In the genomic region with DNA sequence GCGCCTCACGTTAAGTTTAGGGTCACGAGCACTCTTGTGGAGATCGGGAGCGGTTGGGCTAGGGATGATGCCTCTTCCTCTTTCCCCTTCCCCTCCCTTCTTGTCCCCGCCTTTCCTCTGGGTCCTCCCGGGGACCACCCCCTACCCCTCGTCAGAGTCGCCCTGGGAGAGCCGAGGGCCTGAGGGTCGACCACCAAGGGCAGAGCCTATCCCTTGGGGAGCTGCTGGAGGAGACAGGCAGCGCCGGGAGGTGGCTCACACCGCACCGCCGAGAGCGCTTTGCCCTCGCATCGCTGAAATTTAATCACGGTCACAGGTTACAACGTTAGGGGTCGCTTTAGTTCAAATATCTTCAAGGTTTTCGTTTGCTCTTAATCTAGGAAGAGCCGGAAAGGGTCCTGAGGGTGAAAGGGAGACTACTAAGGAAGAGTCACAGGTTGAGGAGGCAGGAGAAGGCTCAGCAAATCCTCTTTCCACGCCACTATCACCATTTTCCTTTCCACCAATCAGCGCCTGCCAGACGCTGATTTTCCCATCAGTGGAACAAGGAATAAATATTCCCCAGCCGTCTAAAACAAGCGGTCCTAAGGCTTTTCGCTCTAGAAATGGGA, we compare ENCODE assay signal across 8 cellular contexts. TPM values are rescaled to one million over a fixed set of nuclear protein-coding genes. Genes with fewer than 3 reads are reported as not detected.
DNase-seq lines count a peak whose midpoint lies in the region; FAIRE-seq lines count a peak whose summit lies in the region.

No MANE protein-coding gene starts in this region.

- H3K9me3 Mint-ChIP-seq in activated naive CD8-positive, alpha-beta T cell treated with anti-CD3 and anti-CD28 coated beads for 36 hours: no peaks in the 10 kb centered on the region

- intact Hi-C loops in head of caudate nucleus (cut with DNase I): loop anchor here (10.0 kb wide), 1 partner anchor 73 kb away; no protein-coding TSS in a partner anchor

- peaks cover 88% of the 10 kb centered on the region for H3K27me3 Mint-ChIP-seq in activated naive CD8-positive, alpha-beta T cell treated with anti-CD3 and anti-CD28 coated beads for 36 hours

- FAIRE-seq in RCC 7860 (lab: Jason Lieb, UNC): no peak

- DNase-seq in ACHN (peak; percentile 40), NCI-H2196 (lab: John Stamatoyannopoulos, UW; ENCODE audit: unreplicated experiment) (peak; percentile 36), head of caudate nucleus (peak in 41 of 42 donors; percentile 30 to 81 (median 60)), nucleus accumbens (lab: John Stamatoyannopoulos, UW) (peak in 42 of 56 donors; percentile 18 to 88 (median 71)), RCC 7860 (ENCODE audit: low spot score) (no peak), T-helper 9 cell (no peak)
- DNase-seq in activated naive CD8-positive, alpha-beta T cell treated with anti-CD3 and anti-CD28 coated beads for 36 hours: peak; percentile 25

- no peaks in the 10 kb centered on the region for H3K36me3 Mint-ChIP-seq in activated naive CD8-positive, alpha-beta T cell treated with anti-CD3 and anti-CD28 coated beads for 36 hours

- in situ Hi-C loops in ACHN (cut with HindIII; ENCODE audit: low pct_ligation_motif_present, low pct_unique_long_range_greater_than_20kb, low sequenced_read_pairs): no loop called here

- peak overlapping the region; percentile 60 for H3K4me3 ChIP-seq in GM08714 (ENCODE audit: low read length)

- H3K4me1 Mint-ChIP-seq in activated naive CD8-positive, alpha-beta T cell treated with anti-CD3 and anti-CD28 coated beads for 36 hours: peaks cover 13% of the 10 kb centered on the region

- peak overlapping the region; percentile 69 for H3K4me3 Mint-ChIP-seq in activated naive CD8-positive, alpha-beta T cell treated with anti-CD3 and anti-CD28 coated beads for 36 hours

- no peak overlapping the region for H3K27ac Mint-ChIP-seq in activated naive CD8-positive, alpha-beta T cell treated with anti-CD3 and anti-CD28 coated beads for 36 hours

RNA-seq across cellular contexts. Expression of a gene that starts 0.5 kb away (rescaled TPM):
- under 1 TPM in 1 of 2 experiments, not detected in 1; 0.56 TPM for total RNA-seq in activated naive CD8-positive, alpha-beta T cell treated with anti-CD3 and anti-CD28 coated beads for 36 hours

RNA-seq across cellular contexts. Expression of a gene that starts 57.2 kb away (rescaled TPM):
- under 1 TPM in 1 of 2 experiments, not detected in 1; 0.10 TPM for total RNA-seq in activated naive CD8-positive, alpha-beta T cell treated with anti-CD3 and anti-CD28 coated beads for 36 hours

Comparison
In these comparisons a context has a peak if more than half of its experiments do, and no peak if none do; other contexts are left out.
1. DNase-seq: peak in ACHN (single experiment), NCI-H2196 (single experiment), activated naive CD8-positive, alpha-beta T cell treated with anti-CD3 and anti-CD28 coated beads for 36 hours (single experiment), head of caudate nucleus (41 of 42) and nucleus accumbens (42 of 56); none in RCC 7860 (single experiment) and T-helper 9 cell (single experiment).